ENCODE assay signal across 11 cellular contexts in the genomic region with DNA sequence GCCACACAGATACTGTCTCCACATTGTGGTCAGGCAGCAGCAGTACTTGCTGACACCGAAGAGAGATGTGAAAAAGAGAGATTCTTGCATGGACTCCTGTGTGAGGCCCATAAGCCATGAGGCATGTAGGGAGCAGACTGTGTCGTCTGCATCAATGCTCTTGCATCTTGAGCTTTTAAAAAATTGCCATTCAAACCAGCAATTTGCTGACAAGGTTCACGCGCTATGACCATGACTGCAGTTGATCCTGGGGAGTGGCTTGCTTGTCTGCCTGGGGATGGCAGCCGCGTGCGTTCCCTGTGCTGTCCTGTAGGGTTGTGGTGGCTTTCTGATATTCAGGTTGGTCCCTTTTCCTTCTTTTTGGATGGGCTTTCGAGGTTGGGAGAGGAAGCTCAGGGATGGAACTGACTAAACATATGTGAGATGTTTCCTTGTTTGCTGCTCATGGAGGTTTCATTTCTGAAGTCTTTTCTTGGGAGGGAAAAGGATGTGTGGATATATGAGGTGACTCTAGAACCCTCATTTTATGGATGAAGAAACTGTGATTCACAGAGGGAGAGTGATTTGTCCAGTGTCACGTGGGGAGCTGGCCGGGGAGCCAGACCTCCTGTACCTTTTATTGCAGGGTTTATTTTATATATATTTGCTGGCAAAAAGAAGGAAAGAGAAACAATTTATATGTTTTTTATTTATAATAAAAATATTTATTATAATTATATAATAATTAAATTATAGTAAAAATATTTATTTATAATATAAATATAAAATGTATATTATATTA. TPM values are rescaled to one million over a fixed set of nuclear protein-coding genes. Genes with fewer than 3 reads are reported as not detected.
DNase-seq lines count a peak whose midpoint lies in the region; ATAC-seq and TF ChIP-seq lines count a peak whose summit lies in the region.
"Had no signal": no experiment of that assay in that cellular context is flagged by ENCODE, and none has a peak within 500 bp of the region (broad histone marks: within the 10 kb centered on the region; RNA-seq: fewer than 3 reads in every experiment).

No MANE protein-coding gene starts in this region.

- H3K4me3 Mint-ChIP-seq in glutamatergic neuron (ENCODE audit: unreplicated experiment) (no peak overlapping the region), T-cell (no peak overlapping the region)
- H3K4me3 Mint-ChIP-seq: CD4-positive, CD25-positive, alpha-beta regulatory T cell had no signal

- no peaks in the 10 kb centered on the region for H3K9me3 ChIP-seq in SU-DHL-6 (ENCODE audit: insufficient read depth, low read length)
- no peaks in the 10 kb centered on the region for H3K9me3 ChIP-seq in uterus
- H3K9me3 ChIP-seq: SJCRH30 had no signal

- POLR2A ChIA-PET in T-cell (lab: Charles Lee): no interaction called here

- no peaks in the 10 kb centered on the region for H3F3A ChIP-seq in SU-DHL-6 (ENCODE audit: insufficient read depth)

- intact Hi-C loops in uterus (cut with DNase I; ENCODE audit: low total_unique reads): no loop called here

- H3K27me3 ChIP-seq in SU-DHL-6 (ENCODE audit: low read length): no peaks in the 10 kb centered on the region
- H3K27me3 ChIP-seq in uterus: no peaks in the 10 kb centered on the region
- H3K27me3 ChIP-seq: SJCRH30 had no signal

- H3K4me1 ChIP-seq in uterus: no peaks in the 10 kb centered on the region
- H3K4me1 ChIP-seq: SJCRH30 had no signal

- H2AFZ ChIP-seq in SU-DHL-6 (ENCODE audit: low read depth, low read length, severe bottlenecking): no peak overlapping the region

- no peaks in the 10 kb centered on the region for H4K20me1 ChIP-seq in SU-DHL-6 (ENCODE audit: low read depth, low read length)

- no peaks in the 10 kb centered on the region for H3K9me2 ChIP-seq in SU-DHL-6 (replicated peaks; ENCODE audit: insufficient read depth, low read length)

- H3K36me3 Mint-ChIP-seq in glutamatergic neuron (ENCODE audit: unreplicated experiment) (no peaks in the 10 kb centered on the region), T-cell (peaks cover 30% of the 10 kb centered on the region)

- H3K4me1 Mint-ChIP-seq in glutamatergic neuron (ENCODE audit: low read depth, unreplicated experiment) (peaks cover 6% of the 10 kb centered on the region), T-cell (peaks cover 8 to 31% (median 24%) of the 10 kb centered on the region in 3 donors)

- H3K4me3 ChIP-seq in SU-DHL-6 (ENCODE audit: insufficient read depth, low read length, poor library complexity, severe bottlenecking) (no peak overlapping the region), uterus (no peak overlapping the region)
- H3K4me3 ChIP-seq: SJCRH30 had no signal

- H3K27ac ChIP-seq in SU-DHL-6 (ENCODE audit: low read depth, low read length) (no peak overlapping the region), uterus (peak overlapping the region; percentile 27 to 28)
- H3K27ac ChIP-seq: SJCRH30 had no signal

- CTCF ChIA-PET in T-cell (lab: Charles Lee): no interaction called here

- H3K27me3 Mint-ChIP-seq in glutamatergic neuron (ENCODE audit: unreplicated experiment) (no peaks in the 10 kb centered on the region), T-cell (no peaks in the 10 kb centered on the region)
- H3K27me3 Mint-ChIP-seq: CD4-positive, CD25-positive, alpha-beta regulatory T cell had no signal

- TF ChIP-seq CTCF in SU-DHL-6 (IDR thresholded peaks at IDR 0.05; ENCODE audit: insufficient read depth, low read length, poor library complexity, severe bottlenecking): no peak
- no peak for TF ChIP-seq CTCF in glutamatergic neuron (IDR thresholded peaks at IDR 0.05; ENCODE audit: partially characterized antibody, unreplicated experiment)
- TF ChIP-seq CTCF in uterus (IDR thresholded peaks at IDR 0.05): no peak

- ATAC-seq in T-cell (replicated peaks in 1 of 4) (no peak), HG03520 (IDR thresholded peaks at IDR 0.05; ENCODE audit: unreplicated experiment) (no peak)

- no peaks in the 10 kb centered on the region for H3K79me2 ChIP-seq in SU-DHL-6 (ENCODE audit: insufficient read depth, low read length)

- peak overlapping the region; percentile 9; the same call in 1 of the 2 replicates for H3K9ac ChIP-seq in SU-DHL-6 (ENCODE audit: low read length)

- H3K4me2 ChIP-seq in SU-DHL-6 (ENCODE audit: low read depth, low read length, poor library complexity, severe bottlenecking): no peak overlapping the region

- H3K9me3 Mint-ChIP-seq in glutamatergic neuron (ENCODE audit: unreplicated experiment) (no peaks in the 10 kb centered on the region), T-cell (no peaks in the 10 kb centered on the region)
- H3K9me3 Mint-ChIP-seq: CD4-positive, CD25-positive, alpha-beta regulatory T cell had no signal

- H3K27ac Mint-ChIP-seq in glutamatergic neuron (ENCODE audit: unreplicated experiment) (no peak overlapping the region), T-cell (no peak overlapping the region)

- no peak for TF ChIP-seq POLR2A in uterus (IDR thresholded peaks at IDR 0.05)

- H3K36me3 ChIP-seq in SU-DHL-6 (ENCODE audit: low read length) (no peaks in the 10 kb centered on the region), uterus (no peaks in the 10 kb centered on the region)
- H3K36me3 ChIP-seq: SJCRH30 had no signal

- peak; percentile 39 for DNase-seq in stimulated activated CD4-positive, alpha-beta T cell treated with anti-CD3 and anti-CD28 coated beads, Interleukin-15, amount 100 ng/mL, for 24 hours
- no peak for DNase-seq in stimulated activated CD4-positive, alpha-beta T cell treated with anti-CD3 and anti-CD28 coated beads, Interleukin-4, amount 100 ng/mL, for 1 hour
- DNase-seq in glutamatergic neuron (peak; percentile 29), uterus (no peak), T-cell (no peak), NCI-H748 (lab: John Stamatoyannopoulos, UW; ENCODE audit: unreplicated experiment) (no peak)
- DNase-seq: NCI-H345 had no signal

RNA-seq across cellular contexts. Expression of a gene that starts 48.6 kb away (rescaled TPM):
- total RNA-seq in glutamatergic neuron (ENCODE audit: unreplicated experiment): 23.1 TPM
- 1,000 to 10,000 TPM in 1 of 4 donors, 100 to 1,000 TPM in 3; 180 to 1,374 (median 712) TPM for total RNA-seq in uterus
- total RNA-seq in T-cell: 10 to 100 TPM; 23.8 to 82.6 (median 39.3) TPM

Comparison
In these comparisons a context has a peak if more than half of its experiments do, and no peak if none do; other contexts are left out.
1. DNase-seq: peak in stimulated activated CD4-positive, alpha-beta T cell treated with anti-CD3 and anti-CD28 coated beads, Interleukin-15, amount 100 ng/mL, for 24 hours (single experiment) and glutamatergic neuron (single experiment); none in stimulated activated CD4-positive, alpha-beta T cell treated with anti-CD3 and anti-CD28 coated beads, Interleukin-4, amount 100 ng/mL, for 1 hour (single experiment), uterus (0 of 2), T-cell (0 of 34) and NCI-H748 (single experiment).